In the genomic region with DNA sequence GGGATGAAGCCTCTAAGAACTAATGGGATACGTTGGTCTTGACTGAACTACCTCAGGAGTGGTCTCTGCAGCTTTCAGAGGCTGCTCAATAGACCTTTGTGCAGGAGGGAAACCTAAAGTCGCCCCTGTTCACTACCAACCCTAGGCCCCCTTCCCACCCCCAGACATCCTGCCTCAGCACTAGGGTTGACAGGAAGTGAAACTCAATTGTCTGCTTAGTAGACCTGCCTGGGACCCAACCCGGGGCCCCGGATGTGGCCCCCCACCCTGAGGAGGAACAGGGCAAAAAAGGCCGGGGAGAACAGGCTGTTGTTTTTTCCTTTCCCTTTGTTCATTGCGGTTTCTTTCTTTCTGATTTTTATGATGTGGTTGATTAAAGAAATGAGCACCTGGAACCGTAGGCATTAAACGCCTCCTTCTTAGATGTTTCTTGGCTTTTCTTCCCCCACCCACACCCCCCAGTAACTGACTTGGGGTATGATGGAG, we compare ENCODE assay signal across 8 cellular contexts. TPM values are rescaled to one million over a fixed set of nuclear protein-coding genes. Genes with fewer than 3 reads are reported as not detected.
DNase-seq lines count a peak whose midpoint lies in the region; ATAC-seq and TF ChIP-seq lines count a peak whose summit lies in the region.

No MANE protein-coding gene starts in this region.

- no peaks in the 10 kb centered on the region for H3K9me3 ChIP-seq in HCT116 (ENCODE audit: control insufficient read depth in 1 of 2, insufficient read depth in 1 of 2, low read depth in 1 of 2, low read length in 2 of 2)
- no peaks in the 10 kb centered on the region for H3K9me3 ChIP-seq in uterus

- TF ChIP-seq POLR2A in HCT116 (IDR thresholded peaks at IDR 0.05; ENCODE audit: borderline replicate concordance, extremely low read depth, insufficient read depth, insufficient read length) (no peak), Raji (IDR thresholded peaks at IDR 0.05; ENCODE audit: insufficient read depth, low read depth, low read length) (peak; percentile 67), uterus (IDR thresholded peaks at IDR 0.05) (no peak)

- RAD21 ChIA-PET in HCT116 (lab: Charles Lee; ENCODE audit: low non-redundant PET in 1 of 2, low total read pairs in 2 of 2, uncharacterized antibody in 2 of 2, unreplicated experiment in 2 of 2), result no interaction called here

- H4K20me1 ChIP-seq in HCT116 (ENCODE audit: insufficient read depth), result no peaks in the 10 kb centered on the region

- H3K27me3 Mint-ChIP-seq in neural crest cell (ENCODE audit: low read depth), result peaks cover 33% of the 10 kb centered on the region

- H3K27ac ChIP-seq in HCT116 (ENCODE audit: low read depth, low read length) (peak overlapping the region; percentile 97), uterus (peak overlapping the region; percentile 91 to 95)

- no peaks in the 10 kb centered on the region for H3K36me3 Mint-ChIP-seq in neural crest cell (ENCODE audit: low read depth)

- H3K9me3 Mint-ChIP-seq in neural crest cell, result no peaks in the 10 kb centered on the region

- DNase-seq in GM12864 (ENCODE audit: low read depth) (peak; percentile 79), HCT116 (ENCODE audit: low read depth, low spot score) (no peak), neural crest cell (ENCODE audit: low read depth, low spot score) (no peak), uterus (no peak), glomerular visceral epithelial cell (ENCODE audit: extremely low spot score) (no peak), amniotic stem cell (lab: John Stamatoyannopoulos, UW) (no peak)
- peak; percentile 91 for DNase-seq in activated naive CD4-positive, alpha-beta T cell treated with anti-CD3 and anti-CD28 coated beads, Interleukin-2, amount 50 U/mL, for 16 hours

- no peaks in the 10 kb centered on the region for H3K9me2 ChIP-seq in HCT116 (ENCODE audit: insufficient read depth)

- no peak overlapping the region for H3K9ac ChIP-seq in HCT116 (ENCODE audit: low read length)

- CTCF ChIA-PET in HCT116 (lab: Charles Lee), result interaction anchor here (1.3 to 1.4 kb wide), 3 partner anchors 11 to 191 kb away, joined by 4 to 9 read pairs (median 7); no protein-coding TSS in a partner anchor

- no peak for ATAC-seq in HCT116

- H3K79me2 ChIP-seq in HCT116 (ENCODE audit: insufficient read depth, low read length), result peaks cover 32% of the 10 kb centered on the region

- H3K4me3 Mint-ChIP-seq in neural crest cell, result peak overlapping the region; percentile 58

- H3K4me1 Mint-ChIP-seq in neural crest cell, result peaks cover 59% of the 10 kb centered on the region

- H3K27me3 ChIP-seq in HCT116 (ENCODE audit: insufficient read depth, low read length), result no peaks in the 10 kb centered on the region
- no peaks in the 10 kb centered on the region for H3K27me3 ChIP-seq in uterus

- peak overlapping the region; percentile 63 for H3K27ac Mint-ChIP-seq in neural crest cell (ENCODE audit: unreplicated experiment)

- H2AFZ ChIP-seq in HCT116 (ENCODE audit: low read depth, low read length, poor library complexity, severe bottlenecking), result no peak overlapping the region

- H3K36me3 ChIP-seq in HCT116 (ENCODE audit: control insufficient read depth in 1 of 2, insufficient read depth in 2 of 2, low read length in 2 of 2) (no peaks in the 10 kb centered on the region), uterus (no peaks in the 10 kb centered on the region)

- H3K4me2 ChIP-seq in HCT116 (ENCODE audit: low read length), result peak overlapping the region; percentile 89

- H3K4me3 ChIP-seq in GM12864 (ENCODE audit: low read depth, low read length), result peak overlapping the region; percentile 70
- H3K4me3 ChIP-seq in HCT116 (replicated peaks in 1 of 2; ENCODE audit: low read depth in 1 of 2, low read length in 2 of 2), result no peak overlapping the region
- no peak overlapping the region for H3K4me3 ChIP-seq in uterus

- no peak for TF ChIP-seq CTCF in GM12864 (IDR thresholded peaks at IDR 0.05; ENCODE audit: low read depth, low read length, missing control alignments)
- no peak for TF ChIP-seq CTCF in HCT116 (IDR thresholded peaks at IDR 0.05 in 2 of 3, conservative IDR thresholded peaks at IDR 0.05 in 1 of 3; ENCODE audit: borderline replicate concordance in 1 of 3, insufficient read depth in 1 of 3, low read depth in 2 of 3, low read length in 2 of 3)
- no peak for TF ChIP-seq CTCF in neural crest cell (conservative IDR thresholded peaks at IDR 0.05)
- no peak for TF ChIP-seq CTCF in uterus (IDR thresholded peaks at IDR 0.05)

- no TSS peak for BruUV-seq in HCT116 (replicated peaks; lab: Mats Ljungman, UMichigan)

- intact Hi-C loops in HCT116 (cut with micrococcal nuclease) (no loop called here), uterus (cut with DNase I; ENCODE audit: low total_unique reads) (no loop called here)

- H3K4me1 ChIP-seq in HCT116 (ENCODE audit: control insufficient read depth in 1 of 2, insufficient read depth in 2 of 2, low read length in 2 of 2) (peaks cover 35 to 68% of the 10 kb centered on the region in 2 experiments), uterus (peaks cover 7 to 13% of the 10 kb centered on the region in 2 donors)

- POLR2A ChIA-PET in HCT116 (lab: Charles Lee), result no interaction called here

- TF ChIP-seq RAD21 in HCT116 (IDR thresholded peaks at IDR 0.05; ENCODE audit: low read depth), result no peak

TF ChIP-seq in HCT116, 20 proteins besides CTCF, POLR2A, EP300 and RAD21:
- TF ChIP-seq CEBPB (IDR thresholded peaks at IDR 0.05; ENCODE audit: low read depth) (no peak), SP1 (IDR thresholded peaks at IDR 0.05; ENCODE audit: low read depth) (no peak), SRF (IDR thresholded peaks at IDR 0.05; ENCODE audit: low read depth) (no peak), JUND (IDR thresholded peaks at IDR 0.05) (no peak), EZH2 (IDR thresholded peaks at IDR 0.05) (no peak), FOSL1 (IDR thresholded peaks at IDR 0.05; ENCODE audit: low read depth) (no peak), EZH2phosphoT487 (IDR thresholded peaks at IDR 0.05; ENCODE audit: borderline replicate concordance) (no peak), ZFX (IDR thresholded peaks at IDR 0.05) (no peak), TCF7L2 (IDR thresholded peaks at IDR 0.05; ENCODE audit: borderline replicate concordance, extremely low read depth, insufficient read depth, insufficient read length) (no peak), EGR1 (IDR thresholded peaks at IDR 0.05; ENCODE audit: low read depth) (no peak)
- TF ChIP-seq, protein P1, sequence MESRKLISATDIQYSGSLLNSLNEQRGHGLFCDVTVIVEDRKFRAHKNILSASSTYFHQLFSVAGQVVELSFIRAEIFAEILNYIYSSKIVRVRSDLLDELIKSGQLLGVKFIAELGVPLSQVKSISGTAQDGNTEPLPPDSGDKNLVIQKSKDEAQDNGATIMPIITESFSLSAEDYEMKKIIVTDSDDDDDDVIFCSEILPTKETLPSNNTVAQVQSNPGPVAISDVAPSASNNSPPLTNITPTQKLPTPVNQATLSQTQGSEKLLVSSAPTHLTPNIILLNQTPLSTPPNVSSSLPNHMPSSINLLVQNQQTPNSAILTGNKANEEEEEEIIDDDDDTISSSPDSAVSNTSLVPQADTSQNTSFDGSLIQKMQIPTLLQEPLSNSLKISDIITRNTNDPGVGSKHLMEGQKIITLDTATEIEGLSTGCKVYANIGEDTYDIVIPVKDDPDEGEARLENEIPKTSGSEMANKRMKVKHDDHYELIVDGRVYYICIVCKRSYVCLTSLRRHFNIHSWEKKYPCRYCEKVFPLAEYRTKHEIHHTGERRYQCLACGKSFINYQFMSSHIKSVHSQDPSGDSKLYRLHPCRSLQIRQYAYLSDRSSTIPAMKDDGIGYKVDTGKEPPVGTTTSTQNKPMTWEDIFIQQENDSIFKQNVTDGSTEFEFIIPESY (IDR thresholded peaks at IDR 0.05; ENCODE audit: extremely low read depth, insufficient replicate concordance, low read length), result no peak

RNA-seq across cellular contexts. Expression of gene DGKA, which starts 1.6 kb away (rescaled TPM):
- total RNA-seq in HCT116 (2021; ENCODE audit: unreplicated experiment) (58.3 TPM), neural crest cell (17.1 and 18.8 TPM in 2 replicates), uterus (100 to 1,000 TPM in 1 of 4 donors, 10 to 100 TPM in 3; 24.0 to 183 (median 55.1) TPM)
- 60.3 and 67.3 TPM in 2 replicates for polyA plus RNA-seq in HCT116 (2012)

RNA-seq across cellular contexts. Expression of gene PYM1, which starts 1.7 kb away (rescaled TPM):
- 24.8 TPM for total RNA-seq in HCT116 (2021; ENCODE audit: unreplicated experiment)
- polyA plus RNA-seq in HCT116 (2012), result 20.4 and 25.7 TPM in 2 replicates
- total RNA-seq in neural crest cell, result 54.0 and 56.8 TPM in 2 replicates
- 10 to 100 TPM in 3 of 4 donors, 1 to 10 TPM in 1; 8.2 to 26.8 (median 21.9) TPM for total RNA-seq in uterus

RNA-seq across cellular contexts. Expression of gene PMEL, which starts 36.5 kb away (rescaled TPM):
- 5.8 TPM for total RNA-seq in HCT116 (2021; ENCODE audit: unreplicated experiment)
- 7.1 and 9.0 TPM in 2 replicates for polyA plus RNA-seq in HCT116 (2012)
- 36.9 and 39.9 TPM in 2 replicates for total RNA-seq in neural crest cell
- total RNA-seq in uterus, result 1 to 10 TPM in 2 of 4 donors, under 1 TPM in 1, not detected in 1; 0.26 to 3.6 (median 2.9) TPM

RNA-seq across cellular contexts. Expression of gene CDK2, which starts 37.3 kb away (rescaled TPM):
- total RNA-seq in HCT116 (2021; ENCODE audit: unreplicated experiment) (90.9 TPM), neural crest cell (125 TPM in 2 replicates), uterus (10 to 100 TPM; 19.0 to 35.6 (median 28.7) TPM)
- polyA plus RNA-seq in HCT116 (2012), result 65.1 and 81.6 TPM in 2 replicates

RNA-seq across cellular contexts. Expression of gene RAB5B, which starts 44.5 kb away (rescaled TPM):
- 44.5 TPM for total RNA-seq in HCT116 (2021; ENCODE audit: unreplicated experiment)
- polyA plus RNA-seq in HCT116 (2012), result 29.1 and 32.6 TPM in 2 replicates
- 86.5 and 97.3 TPM in 2 replicates for total RNA-seq in neural crest cell
- total RNA-seq in uterus, result 100 to 1,000 TPM in 1 of 4 donors, 10 to 100 TPM in 3; 49.4 to 128 (median 67.2) TPM

Comparison
In these comparisons a context has a peak if more than half of its experiments do, and no peak if none do; other contexts are left out.
1. DNase-seq: peak in GM12864 (single experiment) and activated naive CD4-positive, alpha-beta T cell treated with anti-CD3 and anti-CD28 coated beads, Interleukin-2, amount 50 U/mL, for 16 hours (single experiment); none in HCT116 (single experiment), neural crest cell (single experiment), uterus (0 of 2), glomerular visceral epithelial cell (single experiment) and amniotic stem cell (single experiment).